12 cellular contexts compared by ENCODE assay signal in genomic region chr3:25441234-25441856, GRCh38. TPM values are rescaled to one million over a fixed set of nuclear protein-coding genes. Genes with fewer than 3 reads are reported as not detected.
DNase-seq lines count a peak whose midpoint lies in the region; ATAC-seq and TF ChIP-seq lines count a peak whose summit lies in the region.
"Had no signal": no experiment of that assay in that cellular context is flagged by ENCODE, and none has a peak within 500 bp of the region (broad histone marks: within the 10 kb centered on the region; RNA-seq: fewer than 3 reads in every experiment).

No MANE protein-coding gene starts in this region.

- no peaks in the 10 kb centered on the region for H3K4me1 ChIP-seq in foreskin keratinocyte

- intact Hi-C loops in activated naive CD4-positive, alpha-beta T cell treated with anti-CD3 and anti-CD28 coated beads for 36 hours (cut with micrococcal nuclease) = no loop called here

- H3K27ac Mint-ChIP-seq in activated naive CD4-positive, alpha-beta T cell treated with anti-CD3 and anti-CD28 coated beads for 36 hours = no peak overlapping the region
- no peak overlapping the region for H3K27ac Mint-ChIP-seq in T-helper 17 cell
- H3K27ac Mint-ChIP-seq: T-cell had no signal

- H3K27me3 ChIP-seq in foreskin keratinocyte = no peaks in the 10 kb centered on the region

- H3K27ac ChIP-seq in foreskin keratinocyte = no peak overlapping the region
- H3K27ac ChIP-seq: epithelial cell of prostate, skin epidermis had no signal

- CTCF ChIA-PET in activated naive CD4-positive, alpha-beta T cell treated with anti-CD3 and anti-CD28 coated beads for 36 hours (lab: Charles Lee) = interaction anchor here (0.6 to 1.3 kb wide), 6 partner anchors 8 to 324 kb away, joined by 3 to 5 read pairs (median 3); no protein-coding TSS in a partner anchor

- no peaks in the 10 kb centered on the region for H3K9me3 Mint-ChIP-seq in activated naive CD4-positive, alpha-beta T cell treated with anti-CD3 and anti-CD28 coated beads for 36 hours
- H3K9me3 Mint-ChIP-seq: T-cell had no signal

- TF ChIP-seq CTCF in foreskin keratinocyte (conservative IDR thresholded peaks at IDR 0.05) = peak; percentile 61

- ATAC-seq in T-helper 17 cell = no peak
- no peak for ATAC-seq in foreskin keratinocyte
- no peak for ATAC-seq in stimulated activated naive CD8-positive, alpha-beta T cell treated with anti-CD3 and anti-CD28 coated beads, Interleukin-15, Interleukin-2, amounts not matched to agents 100 U/mL and 50 U/mL, for 24 hours
- ATAC-seq in HG03175 (IDR thresholded peaks at IDR 0.05; ENCODE audit: unreplicated experiment) = no peak
- ATAC-seq: T-cell had no signal

- H3K36me3 Mint-ChIP-seq in activated naive CD4-positive, alpha-beta T cell treated with anti-CD3 and anti-CD28 coated beads for 36 hours (ENCODE audit: low read depth) = no peaks in the 10 kb centered on the region
- no peaks in the 10 kb centered on the region for H3K36me3 Mint-ChIP-seq in T-helper 17 cell (ENCODE audit: low read depth)
- H3K36me3 Mint-ChIP-seq: T-cell had no signal

- DNase-seq in activated naive CD4-positive, alpha-beta T cell treated with anti-CD3 and anti-CD28 coated beads for 36 hours = peak; percentile 14
- DNase-seq in activated naive CD4-positive, alpha-beta T cell (lab: John Stamatoyannopoulos, UW) = no peak
- peak in 2 of 3 donors; percentile 8 to 12 for DNase-seq in T-helper 17 cell
- DNase-seq in foreskin keratinocyte = no peak
- peak; percentile 40 for DNase-seq in stimulated activated naive CD8-positive, alpha-beta T cell treated with anti-CD3 and anti-CD28 coated beads, Interleukin-15, Interleukin-2, amounts not matched to agents 100 U/mL and 50 U/mL, for 24 hours
- no peak for DNase-seq in NCI-H146 treated with DMSO at 0.1 percent for 48 hours (lab: John Stamatoyannopoulos, UW; ENCODE audit: unreplicated experiment)
- no peak for DNase-seq in dedifferentiated amniotic fluid mesenchymal stem cell (ENCODE audit: extremely low spot score)
- DNase-seq: EL had no signal

- H3K4me3 Mint-ChIP-seq in activated naive CD4-positive, alpha-beta T cell treated with anti-CD3 and anti-CD28 coated beads for 36 hours = no peak overlapping the region
- no peak overlapping the region for H3K4me3 Mint-ChIP-seq in T-helper 17 cell
- H3K4me3 Mint-ChIP-seq: T-cell had no signal

- H3K9me3 ChIP-seq in T-helper 17 cell (ENCODE audit: control insufficient read depth, low read length, poor library complexity, severe bottlenecking) = no peaks in the 10 kb centered on the region

- H3K4me1 Mint-ChIP-seq in activated naive CD4-positive, alpha-beta T cell treated with anti-CD3 and anti-CD28 coated beads for 36 hours (ENCODE audit: low read depth) = no peaks in the 10 kb centered on the region
- H3K4me1 Mint-ChIP-seq in T-helper 17 cell = no peaks in the 10 kb centered on the region
- H3K4me1 Mint-ChIP-seq: T-cell had no signal

- H3K27me3 Mint-ChIP-seq in activated naive CD4-positive, alpha-beta T cell treated with anti-CD3 and anti-CD28 coated beads for 36 hours (ENCODE audit: low read depth) = no peaks in the 10 kb centered on the region
- H3K27me3 Mint-ChIP-seq in T-helper 17 cell = peaks cover 24% of the 10 kb centered on the region

RNA-seq across cellular contexts. Expression of gene RARB, which starts 13.3 kb away (rescaled TPM):
- total RNA-seq in activated naive CD4-positive, alpha-beta T cell treated with anti-CD3 and anti-CD28 coated beads for 36 hours = not detected
- not detected for total RNA-seq in T-helper 17 cell
- total RNA-seq in foreskin keratinocyte = not detected in 2 replicates
- not detected in 2 replicates for polyA plus RNA-seq in foreskin keratinocyte
- total RNA-seq: T-cell had no signal

Comparison
In these comparisons a context has a peak if more than half of its experiments do, and no peak if none do; other contexts are left out.
1. DNase-seq: peak in activated naive CD4-positive, alpha-beta T cell treated with anti-CD3 and anti-CD28 coated beads for 36 hours (single experiment), T-helper 17 cell (2 of 3) and stimulated activated naive CD8-positive, alpha-beta T cell treated with anti-CD3 and anti-CD28 coated beads, Interleukin-15, Interleukin-2, amounts not matched to agents 100 U/mL and 50 U/mL, for 24 hours (single experiment); none in activated naive CD4-positive, alpha-beta T cell (0 of 4), foreskin keratinocyte (0 of 2), NCI-H146 treated with DMSO at 0.1 percent for 48 hours (single experiment) and dedifferentiated amniotic fluid mesenchymal stem cell (single experiment).